Comparison of ENCODE assay signal across 1 cellular context in the genomic region with DNA sequence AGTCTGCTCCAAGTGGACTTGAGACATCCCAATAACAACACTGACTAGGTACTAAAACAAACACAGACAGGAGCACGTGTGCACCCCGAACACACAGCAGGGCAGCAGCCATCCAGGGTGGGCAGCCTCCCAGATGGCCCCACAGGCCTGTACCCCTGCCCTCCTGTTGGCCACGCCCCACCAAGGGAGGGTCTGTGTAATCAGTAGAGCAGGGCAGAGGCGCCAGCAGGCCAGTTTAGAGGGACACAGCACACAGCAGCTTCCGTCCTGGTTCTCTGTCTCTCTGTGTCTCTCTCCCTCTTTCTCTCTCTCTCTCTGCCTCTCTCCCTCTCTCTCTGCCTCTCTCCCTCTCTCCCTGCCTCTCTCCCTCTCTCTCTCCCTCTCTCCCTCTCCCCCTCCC.
TF ChIP-seq lines count a peak whose summit lies in the region.

No MANE protein-coding gene starts in this region.

TF ChIP-seq in H1, 55 proteins besides CTCF, POLR2A, EP300 and RAD21:
- TF ChIP-seq KDM1A (IDR thresholded peaks at IDR 0.05; ENCODE audit: borderline replicate concordance, low read length) = no peak
